8 cellular contexts compared by ENCODE assay signal in the genomic region with DNA sequence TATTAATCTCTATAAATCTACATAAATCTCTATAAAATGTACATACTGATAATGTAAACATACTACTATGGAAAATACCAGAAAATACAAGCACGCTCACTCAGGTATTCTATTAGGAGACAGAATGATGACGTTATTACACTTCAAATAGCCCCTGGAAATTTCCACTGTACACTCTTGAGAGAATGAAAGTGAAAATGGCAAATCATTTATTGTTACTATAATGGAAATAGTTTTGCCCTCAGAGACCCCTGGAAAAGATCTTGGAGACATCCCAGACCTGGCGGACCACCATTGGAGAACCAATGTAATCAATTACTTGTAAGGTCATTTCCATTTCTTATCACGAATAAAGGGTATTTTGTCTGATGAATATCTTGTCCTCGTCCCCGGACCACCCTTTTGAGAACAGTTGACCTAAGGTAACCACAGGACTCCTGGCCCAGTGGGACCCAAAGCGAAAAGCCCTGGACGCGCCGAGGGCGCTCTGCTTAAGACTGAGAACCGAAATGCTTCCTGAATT. TPM values are rescaled to one million over a fixed set of nuclear protein-coding genes. Genes with fewer than 3 reads are reported as not detected.
DNase-seq lines count a peak whose midpoint lies in the region; ATAC-seq and TF ChIP-seq lines count a peak whose summit lies in the region.

No MANE protein-coding gene starts in this region.

- TF ChIP-seq POLR2A in heart left ventricle (IDR thresholded peaks at IDR 0.05) (no peak), esophagus muscularis mucosa (IDR thresholded peaks at IDR 0.05; ENCODE audit: low read depth) (no peak)

- H3K36me3 ChIP-seq in heart left ventricle, result no peaks in the 10 kb centered on the region
- H3K36me3 ChIP-seq in esophagus muscularis mucosa, result no peaks in the 10 kb centered on the region

- WGBS in heart left ventricle, 4 donors, result 12 to 16% (median 13%) methylated on average over 8 to 12 of the region's 12 CpGs
- WGBS in esophagus muscularis mucosa, result 22% methylated on average over 6 of the region's 12 CpGs

- H3K4me1 ChIP-seq in heart left ventricle, result peaks cover 0 to 19% (median 5%) of the 10 kb centered on the region in 12 donors
- H3K4me1 ChIP-seq in esophagus muscularis mucosa, result peaks cover 5 to 18% (median 13%) of the 10 kb centered on the region in 4 donors

- peaks cover 58% of the 10 kb centered on the region for H3K27me3 Mint-ChIP-seq in osteocyte (ENCODE audit: unreplicated experiment)

- peak overlapping the region in 3 of 12 donors; percentile 7 to 79 (median 32) for H3K27ac ChIP-seq in heart left ventricle
- peak overlapping the region; percentile 0 to 46 (median 33) for H3K27ac ChIP-seq in esophagus muscularis mucosa (replicated peaks in 1 of 4)

- ATAC-seq in heart left ventricle (no peak), Right ventricle myocardium inferior (no peak), HG02852 (IDR thresholded peaks at IDR 0.05; ENCODE audit: unreplicated experiment) (peak; percentile 44)

- no peak for DNase-seq in heart left ventricle
- no peak for DNase-seq in Right ventricle myocardium inferior (ENCODE audit: missing footprints)
- DNase-seq in RPMI8226, result peak; percentile 36
- DNase-seq in esophagus muscularis mucosa (ENCODE audit: extremely low spot score), result no peak
- no peak for DNase-seq in osteocyte (ENCODE audit: extremely low spot score, unreplicated experiment)
- no peak for DNase-seq in Ammon's horn (ENCODE audit: low spot score)
- no peak for DNase-seq in A172 (ENCODE audit: low spot score)

- TF ChIP-seq EP300 in esophagus muscularis mucosa (IDR thresholded peaks at IDR 0.05), result no peak

- TF ChIP-seq CTCF in heart left ventricle (IDR thresholded peaks at IDR 0.05) (no peak), esophagus muscularis mucosa (IDR thresholded peaks at IDR 0.05) (no peak), osteocyte (IDR thresholded peaks at IDR 0.05) (no peak)

- intact Hi-C loops in heart left ventricle (cut with DNase I), result no loop called here
- intact Hi-C loops in Right ventricle myocardium inferior (cut with DNase I), result no loop called here
- intact Hi-C loops in esophagus muscularis mucosa (cut with DNase I), result no loop called here

- peak overlapping the region; percentile 40 to 77 (median 57) for H3K4me3 ChIP-seq in heart left ventricle
- peak overlapping the region; percentile 60 to 71 (median 62) for H3K4me3 ChIP-seq in esophagus muscularis mucosa

- no peaks in the 10 kb centered on the region for H3K36me3 Mint-ChIP-seq in osteocyte (ENCODE audit: unreplicated experiment)

- peak overlapping the region; percentile 81 for H3K4me3 Mint-ChIP-seq in osteocyte (ENCODE audit: unreplicated experiment)

- peaks cover 7% of the 10 kb centered on the region for H3K4me1 Mint-ChIP-seq in osteocyte (ENCODE audit: unreplicated experiment)

- H3K9me3 ChIP-seq in heart left ventricle (no peaks in the 10 kb centered on the region), esophagus muscularis mucosa (no peaks in the 10 kb centered on the region)

- no peaks in the 10 kb centered on the region for H3K9me3 Mint-ChIP-seq in osteocyte (ENCODE audit: unreplicated experiment)

- H3K27me3 ChIP-seq in heart left ventricle, result peaks cover 0 to 25% (median 9%) of the 10 kb centered on the region in 9 donors
- H3K27me3 ChIP-seq in esophagus muscularis mucosa, result peaks cover 0 to 31% (median 10%) of the 10 kb centered on the region in 4 donors

- peak overlapping the region; percentile 47 for H3K27ac Mint-ChIP-seq in osteocyte (ENCODE audit: unreplicated experiment)

RNA-seq across cellular contexts. Expression of gene PRRG4, which starts 0.5 kb away (rescaled TPM):
- 1 to 10 TPM in 2 of 9 donors, under 1 TPM in 7; 0.12 to 1.4 (median 0.39) TPM for total RNA-seq in heart left ventricle
- under 1 TPM; 0.14 to 0.57 TPM for polyA plus RNA-seq in heart left ventricle
- 0.57 TPM for total RNA-seq in Right ventricle myocardium inferior
- 1 to 10 TPM; 1.7 to 2.8 (median 2.2) TPM for total RNA-seq in esophagus muscularis mucosa
- total RNA-seq in osteocyte, result not detected in 2 replicates
- 1.9 and 3.1 TPM in 2 replicates for total RNA-seq in A172 (2014; rRNA removed; shearing (Covaris generic))

RNA-seq across cellular contexts. Expression of gene CCDC73, which starts 34.8 kb away (rescaled TPM):
- total RNA-seq in heart left ventricle, result not detected
- under 1 TPM in 1 of 2 donors, not detected in 1; 0.01 TPM for polyA plus RNA-seq in heart left ventricle
- not detected for total RNA-seq in Right ventricle myocardium inferior
- total RNA-seq in esophagus muscularis mucosa, result not detected
- not detected in 2 replicates for total RNA-seq in osteocyte
- total RNA-seq in A172 (2014; rRNA removed; shearing (Covaris generic)), result not detected in 2 replicates
